19 cellular contexts compared by ENCODE assay signal in the genomic region with DNA sequence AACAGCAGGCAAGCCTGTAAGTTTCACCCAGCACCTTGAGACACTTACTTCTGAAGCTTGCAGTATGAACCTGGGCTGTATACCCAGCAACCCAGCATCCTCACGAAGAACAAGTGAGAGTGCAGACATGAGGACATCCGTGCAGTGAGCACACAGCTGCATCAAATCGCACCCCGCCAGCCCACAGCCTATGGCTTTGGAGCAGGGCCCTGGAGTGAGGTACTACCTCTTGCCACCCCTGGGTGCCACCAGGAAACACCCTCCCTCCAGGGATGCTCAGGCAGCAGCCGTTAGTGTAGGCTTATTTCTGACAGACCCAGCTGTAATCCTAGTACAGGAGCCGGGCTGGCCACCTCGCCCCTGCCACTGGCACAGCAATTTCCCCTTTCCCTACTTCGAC.
DNase-seq lines count a peak whose midpoint lies in the region; ATAC-seq and TF ChIP-seq lines count a peak whose summit lies in the region.
"Had no signal": no experiment of that assay in that cellular context is flagged by ENCODE, and none has a peak within 500 bp of the region (broad histone marks: within the 10 kb centered on the region; RNA-seq: fewer than 3 reads in every experiment).

No MANE protein-coding gene starts in this region.

- peaks cover 4% of the 10 kb centered on the region for H3K4me1 Mint-ChIP-seq in neural crest cell
- H3K4me1 Mint-ChIP-seq: CD4-positive, alpha-beta memory T cell; H9 had no signal

- peaks cover 17% of the 10 kb centered on the region for H3K9me3 Mint-ChIP-seq in neural crest cell

- no peak overlapping the region for H3K18ac ChIP-seq in IMR-90 (ENCODE audit: low read depth, low read length)

- no peaks in the 10 kb centered on the region for H3K9me1 ChIP-seq in IMR-90 (ENCODE audit: insufficient read depth, low read length)

- no CpG with 5 or more reads among the region's 8 CpGs for WGBS in IMR-90 (ENCODE audit: extremely low coverage in 2 of 2, insufficient read length in 1 of 2), 2 experiments
- 79 to 87% methylated on average over 8 of the region's 8 CpGs for WGBS in aorta, 2 donors

- H2BK15ac ChIP-seq in IMR-90 (ENCODE audit: low read depth, low read length) = no peak overlapping the region

- H2BK120ac ChIP-seq in IMR-90 (ENCODE audit: low read depth, low read length) = no peak overlapping the region

- H3K27me3 ChIP-seq in IMR-90 (ENCODE audit: control insufficient read depth, insufficient read depth, low read length) (no peaks in the 10 kb centered on the region), aorta (ENCODE audit: control insufficient read depth in 1 of 2, insufficient read depth in 2 of 2, low read length in 1 of 2) (no peaks in the 10 kb centered on the region)
- H3K27me3 ChIP-seq: BLaER1 had no signal

- no peak overlapping the region for H2AK9ac ChIP-seq in IMR-90 (replicated peaks; ENCODE audit: low read depth, low read length, poor library complexity)

- H3K36me3 Mint-ChIP-seq in neural crest cell (ENCODE audit: low read depth) = peaks cover 7% of the 10 kb centered on the region
- H3K36me3 Mint-ChIP-seq: CD14-positive monocyte had no signal

- no peak overlapping the region for H4K8ac ChIP-seq in IMR-90 (ENCODE audit: low read depth in 2 of 2, low read length in 2 of 2)

- no peak overlapping the region for H2AK5ac ChIP-seq in IMR-90 (ENCODE audit: low read depth, low read length)

- TF ChIP-seq RAD21 in IMR-90 (IDR thresholded peaks at IDR 0.05; ENCODE audit: low read length) = no peak

- no peak overlapping the region for H2BK20ac ChIP-seq in IMR-90 (ENCODE audit: low read depth, low read length)

- H4K5ac ChIP-seq in IMR-90 (ENCODE audit: low read depth, low read length) = no peak overlapping the region

- no peak overlapping the region for H4K91ac ChIP-seq in IMR-90 (ENCODE audit: insufficient read depth, low read depth, low read length)

- no peaks in the 10 kb centered on the region for H3K27me3 Mint-ChIP-seq in neural crest cell (ENCODE audit: low read depth)
- H3K27me3 Mint-ChIP-seq: IgD-negative memory B cell had no signal

- in situ Hi-C loops in IMR-90 (cut with MboI; ENCODE audit: low sequenced_read_pairs) = no loop called here

- H3K4me3 Mint-ChIP-seq in neural crest cell = no peak overlapping the region
- H3K4me3 Mint-ChIP-seq: CD14-positive monocyte; CD4-positive, alpha-beta memory T cell; H9; IgD-negative memory B cell had no signal

- DNase-seq in IMR-90 (no peak), neural crest cell (ENCODE audit: low read depth, low spot score) (no peak), aorta (no peak), occipital lobe (lab: John Stamatoyannopoulos, UW) (no peak), NCI-H526 treated with DMSO at 0.1 percent for 48 hours (lab: John Stamatoyannopoulos, UW) (no peak)
- no peak for DNase-seq in stimulated activated CD4-positive, alpha-beta T cell treated with anti-CD3 and anti-CD28 coated beads, Interleukin-4, amount 100 ng/mL, for 1 hour
- DNase-seq: Calu3; CD4-positive, alpha-beta memory T cell; DMS79 treated with DMSO at 0.1 percent for 48 hours; GF-D8; H9; KG1 had no signal

- no peak overlapping the region for H3K9ac ChIP-seq in IMR-90 (ENCODE audit: low read depth, low read length)
- H3K9ac ChIP-seq: BLaER1 had no signal

- H3K79me1 ChIP-seq in IMR-90 (ENCODE audit: low read depth in 1 of 2, low read length in 2 of 2) = no peaks in the 10 kb centered on the region

- ATAC-seq in GM18519 (IDR thresholded peaks at IDR 0.05; ENCODE audit: low FRiP score, unreplicated experiment) (peak; percentile 8), IMR-90 (ENCODE audit: low read depth) (no peak), aorta (ENCODE audit: low FRiP score) (peak; percentile 34)

- H3K27ac Mint-ChIP-seq in neural crest cell (ENCODE audit: unreplicated experiment) = peak overlapping the region; percentile 50
- H3K27ac Mint-ChIP-seq: CD14-positive monocyte; CD4-positive, alpha-beta memory T cell; H9; IgD-negative memory B cell had no signal

- H4K20me1 ChIP-seq in IMR-90 (ENCODE audit: insufficient read depth, low read length) = no peaks in the 10 kb centered on the region
- H4K20me1 ChIP-seq: BLaER1 had no signal

- H3K4ac ChIP-seq in IMR-90 (ENCODE audit: low read depth, low read length) = no peak overlapping the region

- CTCF ChIA-PET in IMR-90 (lab: Yijun Ruan, JAX) = interaction anchor here (1.0 kb wide), 1 partner anchor 57 kb away, joined by 3 read pairs; no protein-coding TSS in a partner anchor

- H3K9me3 ChIP-seq in IMR-90 (ENCODE audit: control insufficient read depth, insufficient read depth, low read length) = peaks cover 7% of the 10 kb centered on the region
- peaks cover 7% of the 10 kb centered on the region for H3K9me3 ChIP-seq in aorta (ENCODE audit: control insufficient read depth, low read length)
- H3K9me3 ChIP-seq: A549, BLaER1 had no signal

- no peak overlapping the region for H2BK5ac ChIP-seq in IMR-90 (ENCODE audit: low read depth, low read length, poor library complexity, severe bottlenecking)

- no TSS peak for BruUV-seq in IMR-90 (replicated peaks; lab: Mats Ljungman, UMichigan)

- no peak overlapping the region for H3K14ac ChIP-seq in IMR-90 (replicated peaks; ENCODE audit: low read depth, low read length)

- POLR2A ChIA-PET in IMR-90 (lab: Charles Lee; ENCODE audit: unreplicated experiment) = no interaction called here

- no peak overlapping the region for H3K4me3 ChIP-seq in IMR-90 (ENCODE audit: insufficient read depth, low read depth, low read length)
- no peak overlapping the region for H3K4me3 ChIP-seq in aorta (ENCODE audit: low read length in 2 of 2)
- H3K4me3 ChIP-seq: A549, BLaER1 had no signal

- H3K4me1 ChIP-seq in IMR-90 (ENCODE audit: control insufficient read depth, insufficient read depth, low read length) (no peaks in the 10 kb centered on the region), aorta (ENCODE audit: control insufficient read depth in 1 of 2, insufficient read depth in 2 of 2, low read length in 2 of 2) (no peaks in the 10 kb centered on the region)
- H3K4me1 ChIP-seq: A549, BLaER1 had no signal

- TF ChIP-seq CTCF in IMR-90 (conservative IDR thresholded peaks at IDR 0.05; ENCODE audit: low read depth, low read length) (no peak), neural crest cell (conservative IDR thresholded peaks at IDR 0.05) (no peak)

- TF ChIP-seq POLR2A in IMR-90 (IDR thresholded peaks at IDR 0.05; ENCODE audit: low read depth, low read length) = no peak

- dilution Hi-C loops in IMR-90 (cut with HindIII; ENCODE audit: low sequenced_read_pairs, unreplicated experiment) = no loop called here

- no peak overlapping the region for H3K23ac ChIP-seq in IMR-90 (ENCODE audit: low read depth, low read length)

- intact Hi-C loops in IMR-90 (cut with micrococcal nuclease) (no loop called here), aorta (cut with DNase I) (no loop called here)

- H3K4me2 ChIP-seq in IMR-90 (ENCODE audit: low read depth, low read length) = no peak overlapping the region
- H3K4me2 ChIP-seq: A549, BLaER1 had no signal

- no peak overlapping the region for H3K56ac ChIP-seq in IMR-90 (ENCODE audit: extremely low read depth, insufficient read depth, low read length)

- peak overlapping the region; percentile 6 for H2AFZ ChIP-seq in IMR-90 (replicated peaks; ENCODE audit: low read length, poor library complexity)

- H3K36me3 ChIP-seq in IMR-90 (ENCODE audit: control insufficient read depth, insufficient read depth, low read length) = no peaks in the 10 kb centered on the region
- H3K36me3 ChIP-seq in aorta (ENCODE audit: control insufficient read depth in 1 of 2, insufficient read depth in 2 of 2, low read length in 1 of 2) = no peaks in the 10 kb centered on the region
- H3K36me3 ChIP-seq: BLaER1 had no signal

- no peak overlapping the region for H3K27ac ChIP-seq in IMR-90 (ENCODE audit: insufficient read depth, low read length)
- no peak overlapping the region for H3K27ac ChIP-seq in aorta (ENCODE audit: low read depth in 1 of 2, low read length in 2 of 2)
- H3K27ac ChIP-seq: 22Rv1, A549, BLaER1, HL-60 had no signal

TF ChIP-seq in IMR-90, 13 proteins besides CTCF, POLR2A, EP300 and RAD21:
- TF ChIP-seq CHD1 (IDR thresholded peaks at IDR 0.05; ENCODE audit: low read depth, low read length) = no peak
- TF ChIP-seq SMC3 (IDR thresholded peaks at IDR 0.05; ENCODE audit: low read depth, low read length) = no peak
- no peak for TF ChIP-seq RCOR1 (IDR thresholded peaks at IDR 0.05; ENCODE audit: insufficient replicate concordance, low read length)
- no peak for TF ChIP-seq NFE2L2 (IDR thresholded peaks at IDR 0.05; ENCODE audit: low read depth, low read length)
- TF ChIP-seq, protein P1, sequence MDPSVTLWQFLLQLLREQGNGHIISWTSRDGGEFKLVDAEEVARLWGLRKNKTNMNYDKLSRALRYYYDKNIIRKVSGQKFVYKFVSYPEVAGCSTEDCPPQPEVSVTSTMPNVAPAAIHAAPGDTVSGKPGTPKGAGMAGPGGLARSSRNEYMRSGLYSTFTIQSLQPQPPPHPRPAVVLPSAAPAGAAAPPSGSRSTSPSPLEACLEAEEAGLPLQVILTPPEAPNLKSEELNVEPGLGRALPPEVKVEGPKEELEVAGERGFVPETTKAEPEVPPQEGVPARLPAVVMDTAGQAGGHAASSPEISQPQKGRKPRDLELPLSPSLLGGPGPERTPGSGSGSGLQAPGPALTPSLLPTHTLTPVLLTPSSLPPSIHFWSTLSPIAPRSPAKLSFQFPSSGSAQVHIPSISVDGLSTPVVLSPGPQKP (IDR thresholded peaks at IDR 0.05; ENCODE audit: borderline replicate concordance, low read depth, low read length) = no peak
- no peak for TF ChIP-seq MAFK (IDR thresholded peaks at IDR 0.05; ENCODE audit: low read depth, low read length)
- TF ChIP-seq RFX5 (IDR thresholded peaks at IDR 0.05; ENCODE audit: low read depth, low read length) = no peak
